8 cellular contexts compared by ENCODE assay signal in genomic region chr4:76689079-76689817, GRCh38.
DNase-seq lines count a peak whose midpoint lies in the region; ATAC-seq and TF ChIP-seq lines count a peak whose summit lies in the region.

No MANE protein-coding gene starts in this region.

- TF ChIP-seq POLR2A in right lobe of liver (IDR thresholded peaks at IDR 0.05): peak; percentile 44

- H3K4me1 ChIP-seq in SJSA1 (replicated peaks) (peaks cover 38% of the 10 kb centered on the region), right lobe of liver (peaks cover 0 to 32% (median 6%) of the 10 kb centered on the region in 4 donors)

- peaks cover 18% of the 10 kb centered on the region for H3K4me1 Mint-ChIP-seq in stimulated activated memory B cell treated with anti-CD40 and anti-IgM and Interleukin-4, amounts not matched to agents 10 μg/mL and 1 μg/mL and 100 μg/mL, for 72 hours

- WGBS in right lobe of liver (ENCODE audit: insufficient coverage, low coverage, low lambda C conversion rate, missing lambda C conversion rate): 7% methylated on average over 11 of the region's 88 CpGs

- no peaks in the 10 kb centered on the region for H3K36me3 Mint-ChIP-seq in stimulated activated memory B cell treated with anti-CD40 and anti-IgM and Interleukin-4, amounts not matched to agents 10 μg/mL and 1 μg/mL and 100 μg/mL, for 72 hours

- H3K4me3 ChIP-seq in SJSA1 (peak overlapping the region; percentile 79), coronary artery (peak overlapping the region; percentile 69), right lobe of liver (peak overlapping the region; percentile 44 to 63 (median 54))

- peaks cover 72% of the 10 kb centered on the region for H3K27me3 Mint-ChIP-seq in stimulated activated memory B cell treated with anti-CD40 and anti-IgM and Interleukin-4, amounts not matched to agents 10 μg/mL and 1 μg/mL and 100 μg/mL, for 72 hours

- H3K27ac ChIP-seq in SJSA1 (peak overlapping the region; percentile 51), coronary artery (peak overlapping the region; percentile 80 to 87), right lobe of liver (peak overlapping the region; percentile 87 to 94 (median 91))

- ATAC-seq in HG02885 (IDR thresholded peaks at IDR 0.05; ENCODE audit: poor library complexity, unreplicated experiment): peak; percentile 71
- peak; percentile 42 to 70 (median 69) for ATAC-seq in right lobe of liver
- peak; percentile 68 for ATAC-seq in stimulated activated memory B cell treated with anti-CD40 and anti-IgM and Interleukin-4, amounts not matched to agents 10 μg/mL and 1 μg/mL and 100 μg/mL, for 72 hours
- no peak for ATAC-seq in GM18861 (IDR thresholded peaks at IDR 0.05; ENCODE audit: unreplicated experiment)

- peak overlapping the region; percentile 67 for H3K4me3 Mint-ChIP-seq in stimulated activated memory B cell treated with anti-CD40 and anti-IgM and Interleukin-4, amounts not matched to agents 10 μg/mL and 1 μg/mL and 100 μg/mL, for 72 hours

- intact Hi-C loops in right lobe of liver (cut with DNase I): no loop called here

- no peak for TF ChIP-seq CTCF in coronary artery (IDR thresholded peaks at IDR 0.05)
- peak in 1 of 4 donors; percentile 14 for TF ChIP-seq CTCF in right lobe of liver (IDR thresholded peaks at IDR 0.05)

- H3K27ac Mint-ChIP-seq in stimulated activated memory B cell treated with anti-CD40 and anti-IgM and Interleukin-4, amounts not matched to agents 10 μg/mL and 1 μg/mL and 100 μg/mL, for 72 hours: no peak overlapping the region

- H3K36me3 ChIP-seq in SJSA1: no peaks in the 10 kb centered on the region
- no peaks in the 10 kb centered on the region for H3K36me3 ChIP-seq in right lobe of liver

- H3K9me3 Mint-ChIP-seq in stimulated activated memory B cell treated with anti-CD40 and anti-IgM and Interleukin-4, amounts not matched to agents 10 μg/mL and 1 μg/mL and 100 μg/mL, for 72 hours: no peaks in the 10 kb centered on the region

- H3K27me3 ChIP-seq in SJSA1 (replicated peaks) (no peaks in the 10 kb centered on the region), right lobe of liver (no peaks in the 10 kb centered on the region)

- no peaks in the 10 kb centered on the region for H3K9me3 ChIP-seq in SJSA1 (replicated peaks)
- no peaks in the 10 kb centered on the region for H3K9me3 ChIP-seq in right lobe of liver

- DNase-seq in NCI-H2227 (lab: John Stamatoyannopoulos, UW; ENCODE audit: unreplicated experiment) (peak; percentile 61), NCI-H2227 treated with DMSO at 0.1 percent for 48 hours (lab: John Stamatoyannopoulos, UW) (no peak), SJSA1 (ENCODE audit: low read depth in 1 of 2, low spot score in 2 of 2) (peak; percentile 41 to 55), coronary artery (ENCODE audit: low spot score) (no peak), right lobe of liver (peak; percentile 57 to 64 (median 59))

Comparison
In these comparisons a context has a peak if more than half of its experiments do, and no peak if none do; other contexts are left out.
1. DNase-seq: peak in NCI-H2227 (single experiment), SJSA1 (2 of 2) and right lobe of liver (3 of 3); none in NCI-H2227 treated with DMSO at 0.1 percent for 48 hours (single experiment) and coronary artery (single experiment).
2. Peak in every context shown above with its lines, with median percentiles within 50 percentile points of each other: H3K27ac ChIP-seq and H3K4me3 ChIP-seq.